ENCODE assay signal across 2 cellular contexts in the genomic region with DNA sequence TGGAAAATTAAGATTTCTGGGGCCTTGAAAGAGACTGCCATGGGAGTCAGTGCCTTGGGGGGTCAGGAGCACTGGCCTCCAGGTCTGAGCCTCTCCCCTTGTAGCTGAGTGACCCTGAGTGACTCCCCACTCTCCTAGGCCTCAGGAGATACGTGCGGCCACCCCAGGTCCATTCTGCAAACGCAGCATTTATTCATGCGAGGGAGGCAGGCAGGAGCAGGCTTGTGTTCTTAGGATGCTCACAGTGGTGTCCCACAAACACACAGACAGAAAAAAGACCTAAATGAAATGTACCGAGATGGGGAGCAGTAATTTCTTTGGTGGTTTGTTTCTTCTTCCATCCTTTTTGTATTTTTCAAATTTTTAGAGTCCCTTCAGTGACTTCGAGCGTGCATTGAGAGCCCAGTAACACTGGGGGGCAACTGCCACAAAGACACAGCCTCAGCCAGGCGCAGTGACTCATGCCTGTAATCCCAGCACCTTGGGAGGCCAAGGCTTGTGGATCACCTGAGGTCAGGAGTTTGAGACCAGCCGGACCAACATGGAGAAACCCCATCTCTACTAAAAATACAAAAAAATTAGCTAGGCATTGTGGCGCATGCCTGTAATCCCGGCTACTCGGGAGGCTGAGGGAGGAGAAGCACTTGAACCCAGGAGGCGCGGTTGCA.
TF ChIP-seq lines count a peak whose summit lies in the region.

No MANE protein-coding gene starts in this region.

TF ChIP-seq in HEK293, 187 proteins besides CTCF, POLR2A, EP300 and RAD21:
- TF ChIP-seq GLIS2 (tag by site-specific recombination; IDR thresholded peaks at IDR 0.05) (0 out of 2 replicates have a peak, but pooled peaks have one; percentile 0), ZNF621 (tag by site-specific recombination; IDR thresholded peaks at IDR 0.05) (no peak), ZBTB11 (tag by site-specific recombination; conservative IDR thresholded peaks at IDR 0.05; ENCODE audit: low read depth) (no peak), ZNF2 (tag by site-specific recombination; IDR thresholded peaks at IDR 0.05) (no peak), ZIC2 (tag by site-specific recombination; IDR thresholded peaks at IDR 0.05) (peak; percentile 53; the same call in 1 of the 2 replicates), OVOL3 (tag by site-specific recombination; IDR thresholded peaks at IDR 0.05) (no peak), GLIS1 (tag by site-specific recombination; IDR thresholded peaks at IDR 0.05) (peak; percentile 92), ZNF335 (tag by site-specific recombination; conservative IDR thresholded peaks at IDR 0.05) (no peak), GLI2 (tag by site-specific recombination; IDR thresholded peaks at IDR 0.05; ENCODE audit: borderline replicate concordance, low read depth) (no peak)
TF ChIP-seq in HEK293: peak in this region for 3.

TF ChIP-seq in H1, 55 proteins besides CTCF, POLR2A, EP300 and RAD21:
- no peak for TF ChIP-seq CHD1 (IDR thresholded peaks at IDR 0.05; ENCODE audit: low read depth, low read length)
- TF ChIP-seq JUND (IDR thresholded peaks at IDR 0.05; ENCODE audit: low read length), result 0 out of 2 replicates have a peak, but pooled peaks have one; percentile 14
- no peak for TF ChIP-seq NRF1 (IDR thresholded peaks at IDR 0.05; ENCODE audit: low read depth, low read length)
- TF ChIP-seq RNF2 (IDR thresholded peaks at IDR 0.05; ENCODE audit: borderline replicate concordance, low read depth, low read length, missing control alignments, poor library complexity, severe bottlenecking), result no peak
